In genomic region chr5:75612211-75612579, GRCh38 we compare ENCODE assay signal across 10 cellular contexts. TPM values are rescaled to one million over a fixed set of nuclear protein-coding genes. Genes with fewer than 3 reads are reported as not detected.
DNase-seq lines count a peak whose midpoint lies in the region; ATAC-seq, FAIRE-seq and TF ChIP-seq lines count a peak whose summit lies in the region.
"Had no signal": no experiment of that assay in that cellular context is flagged by ENCODE, and none has a peak within 500 bp of the region (broad histone marks: within the 10 kb centered on the region; RNA-seq: fewer than 3 reads in every experiment).

No MANE protein-coding gene starts in this region.

- POLR2A ChIA-PET in HEK293T (lab: Yijun Ruan, JAX) = no interaction called here

- DNase-seq in HEK293T (ENCODE audit: extremely low spot score) (peak; percentile 24), kidney (no peak), spleen (no peak), UCSD-AML1 (lab: John Stamatoyannopoulos, UW; ENCODE audit: unreplicated experiment) (no peak), NCI-H510A treated with DMSO at 0.1 percent for 48 hours (lab: John Stamatoyannopoulos, UW) (no peak)
- DNase-seq in activated T-cell treated with anti-CD3 and anti-CD28 coated beads, Interleukin-2, amount 50 U/mL, for 24 hours = no peak
- DNase-seq: NCI-H1105 had no signal

- 39 to 56% (median 52%) methylated on average over 12 of the region's 12 CpGs for WGBS in spleen, 5 donors

- intact Hi-C loops in kidney (cut with DNase I) (no loop called here), spleen (cut with DNase I; ENCODE audit: low total_unique reads) (no loop called here)

- TF ChIP-seq CTCF in brain (conservative IDR thresholded peaks at IDR 0.05) (no peak), kidney (IDR thresholded peaks at IDR 0.05; ENCODE audit: borderline replicate concordance, extremely low read depth, insufficient read depth) (no peak), spleen (IDR thresholded peaks at IDR 0.05 in 8 of 11, conservative IDR thresholded peaks at IDR 0.05 in 3 of 11) (no peak)

- FAIRE-seq in kidney (lab: Jason Lieb, UNC) = no peak

- CTCF ChIA-PET in HEK293T (lab: Yijun Ruan, JAX) = no interaction called here

- H3K4me1 ChIP-seq in kidney (ENCODE audit: control insufficient read depth in 1 of 2, insufficient read depth in 1 of 2, low read depth in 1 of 2, low read length in 2 of 2) (no peaks in the 10 kb centered on the region), spleen (peaks cover 0 to 28% (median 14%) of the 10 kb centered on the region in 6 donors)

- H3K9me3 Mint-ChIP-seq in brain = no peaks in the 10 kb centered on the region
- H3K9me3 Mint-ChIP-seq in activated T-cell treated with anti-CD3 and anti-CD28 coated beads, Interleukin-2, amount 50 U/mL, for 24 hours = no peaks in the 10 kb centered on the region

- H3K36me3 ChIP-seq in kidney (ENCODE audit: control insufficient read depth in 1 of 2, insufficient read depth in 2 of 2, low read length in 2 of 2) (no peaks in the 10 kb centered on the region), spleen (no peaks in the 10 kb centered on the region)

- ATAC-seq in GM18511 (IDR thresholded peaks at IDR 0.05; ENCODE audit: unreplicated experiment) = no peak

- no peak overlapping the region for H3K9ac ChIP-seq in kidney (ENCODE audit: low read length in 2 of 2)

- no peak for TF ChIP-seq POLR2A in spleen (IDR thresholded peaks at IDR 0.05)

- H3K4me3 Mint-ChIP-seq in brain = peak overlapping the region in 4 of 5 experiments; percentile 70 to 83 (median 81)
- no peak overlapping the region for H3K4me3 Mint-ChIP-seq in activated T-cell treated with anti-CD3 and anti-CD28 coated beads, Interleukin-2, amount 50 U/mL, for 24 hours

- H3K27ac Mint-ChIP-seq in brain = no peak overlapping the region
- H3K27ac Mint-ChIP-seq in activated T-cell treated with anti-CD3 and anti-CD28 coated beads, Interleukin-2, amount 50 U/mL, for 24 hours = no peak overlapping the region
- H3K27ac Mint-ChIP-seq: activated naive CD8-positive, alpha-beta T cell had no signal

- peaks cover 8% of the 10 kb centered on the region for H3K27me3 Mint-ChIP-seq in brain
- peaks cover 27% of the 10 kb centered on the region for H3K27me3 Mint-ChIP-seq in activated T-cell treated with anti-CD3 and anti-CD28 coated beads, Interleukin-2, amount 50 U/mL, for 24 hours

- peaks cover 0 to 21% (median 8%) of the 10 kb centered on the region in 7 donors for H3K27me3 ChIP-seq in spleen (replicated peaks in 1 of 7)

- H3K4me1 Mint-ChIP-seq in brain = peaks cover 29% of the 10 kb centered on the region
- H3K4me1 Mint-ChIP-seq in activated T-cell treated with anti-CD3 and anti-CD28 coated beads, Interleukin-2, amount 50 U/mL, for 24 hours (ENCODE audit: low read depth) = peaks cover 9% of the 10 kb centered on the region

- H3K9me3 ChIP-seq in kidney (ENCODE audit: control insufficient read depth in 1 of 2, low read length in 2 of 2) (no peaks in the 10 kb centered on the region), spleen (no peaks in the 10 kb centered on the region)

- H3K4me3 ChIP-seq in kidney (ENCODE audit: low read length in 2 of 2) (peak overlapping the region; percentile 75 to 81), spleen (peak overlapping the region in 5 of 8 donors; percentile 20 to 62 (median 39))

- H3K27ac ChIP-seq in kidney (ENCODE audit: low read depth in 2 of 2, low read length in 2 of 2) (no peak overlapping the region), spleen (no peak overlapping the region)

- H3K36me3 Mint-ChIP-seq in brain = no peaks in the 10 kb centered on the region
- peaks cover 3% of the 10 kb centered on the region for H3K36me3 Mint-ChIP-seq in activated T-cell treated with anti-CD3 and anti-CD28 coated beads, Interleukin-2, amount 50 U/mL, for 24 hours (ENCODE audit: low read depth)

TF ChIP-seq in HEK293T, 16 proteins besides CTCF, POLR2A, EP300 and RAD21:
- no peak for TF ChIP-seq NFRKB (IDR thresholded peaks at IDR 0.05)
- no peak for TF ChIP-seq TARDBP (IDR thresholded peaks at IDR 0.05)
- TF ChIP-seq ZNF384 (IDR thresholded peaks at IDR 0.05) = no peak
- TF ChIP-seq ARNT (IDR thresholded peaks at IDR 0.05) = no peak
- TF ChIP-seq, protein P1, sequence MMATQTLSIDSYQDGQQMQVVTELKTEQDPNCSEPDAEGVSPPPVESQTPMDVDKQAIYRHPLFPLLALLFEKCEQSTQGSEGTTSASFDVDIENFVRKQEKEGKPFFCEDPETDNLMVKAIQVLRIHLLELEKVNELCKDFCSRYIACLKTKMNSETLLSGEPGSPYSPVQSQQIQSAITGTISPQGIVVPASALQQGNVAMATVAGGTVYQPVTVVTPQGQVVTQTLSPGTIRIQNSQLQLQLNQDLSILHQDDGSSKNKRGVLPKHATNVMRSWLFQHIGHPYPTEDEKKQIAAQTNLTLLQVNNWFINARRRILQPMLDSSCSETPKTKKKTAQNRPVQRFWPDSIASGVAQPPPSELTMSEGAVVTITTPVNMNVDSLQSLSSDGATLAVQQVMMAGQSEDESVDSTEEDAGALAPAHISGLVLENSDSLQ (IDR thresholded peaks at IDR 0.05) = no peak
- TF ChIP-seq SUZ12 (IDR thresholded peaks at IDR 0.05) = no peak
- no peak for TF ChIP-seq ELF4 (IDR thresholded peaks at IDR 0.05)
- no peak for TF ChIP-seq CTBP1 (IDR thresholded peaks at IDR 0.05; ENCODE audit: borderline replicate concordance)
- no peak for TF ChIP-seq LEF1 (IDR thresholded peaks at IDR 0.05; ENCODE audit: borderline replicate concordance)
- TF ChIP-seq HDGF (IDR thresholded peaks at IDR 0.05; ENCODE audit: borderline replicate concordance) = no peak
- TF ChIP-seq FOXK2 (IDR thresholded peaks at IDR 0.05) = no peak
- no peak for TF ChIP-seq FOXA1 (IDR thresholded peaks at IDR 0.05)

RNA-seq across cellular contexts. Expression of gene ANKDD1B, which starts 0.9 kb away (rescaled TPM):
- not detected for polyA plus RNA-seq in brain (ENCODE audit: insufficient read depth, low read depth, low replicate concordance)
- total RNA-seq in kidney = 3.1 TPM
- polyA plus RNA-seq in kidney (ENCODE audit: insufficient read depth, low read depth, low replicate concordance) = 2.3 TPM
- 1 to 10 TPM in 1 of 7 donors, under 1 TPM in 6; 0.34 to 1.4 (median 0.43) TPM for total RNA-seq in spleen
- polyA plus RNA-seq in spleen = under 1 TPM; 0.20 to 0.77 (median 0.29) TPM
